Comparison of ENCODE assay signal across 1 cellular context in the genomic region with DNA sequence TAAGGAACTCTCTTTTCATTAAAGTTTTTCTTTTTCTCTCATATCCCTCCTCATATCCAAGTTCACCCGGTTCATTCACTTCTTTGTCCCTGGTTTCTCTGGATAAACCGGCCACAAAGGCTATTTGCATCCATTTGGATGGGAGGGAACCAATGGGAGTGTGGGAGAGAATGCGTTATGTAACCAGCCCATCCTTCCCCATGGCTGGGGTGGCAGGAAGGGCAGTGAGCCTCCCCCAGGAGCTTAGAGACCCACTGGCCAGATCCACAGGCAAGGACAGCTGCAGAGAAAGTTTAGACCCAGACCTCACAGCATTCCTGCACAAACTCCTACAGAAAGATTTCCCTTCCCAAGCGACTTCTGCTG.
TF ChIP-seq lines count a peak whose summit lies in the region.

No MANE protein-coding gene starts in this region.

TF ChIP-seq in IMR-90, 13 proteins besides CTCF, POLR2A, EP300 and RAD21:
- TF ChIP-seq RCOR1 (IDR thresholded peaks at IDR 0.05; ENCODE audit: insufficient replicate concordance, low read length) (no peak), MAFK (IDR thresholded peaks at IDR 0.05; ENCODE audit: low read depth, low read length) (no peak), ELK1 (IDR thresholded peaks at IDR 0.05; ENCODE audit: borderline replicate concordance, low read depth, low read length) (no peak), USF2 (IDR thresholded peaks at IDR 0.05; ENCODE audit: low read depth, low read length) (no peak), SMC3 (IDR thresholded peaks at IDR 0.05; ENCODE audit: low read depth, low read length) (no peak), MAZ (IDR thresholded peaks at IDR 0.05; ENCODE audit: borderline replicate concordance, low read depth, low read length) (no peak), CHD1 (IDR thresholded peaks at IDR 0.05; ENCODE audit: low read depth, low read length) (no peak), RFX5 (IDR thresholded peaks at IDR 0.05; ENCODE audit: low read depth, low read length) (no peak), MXI1 (IDR thresholded peaks at IDR 0.05; ENCODE audit: borderline replicate concordance, low read depth, low read length) (no peak), NFE2L2 (IDR thresholded peaks at IDR 0.05; ENCODE audit: low read depth, low read length) (no peak), BHLHE40 (IDR thresholded peaks at IDR 0.05; ENCODE audit: low read depth, low read length) (no peak), CEBPB (IDR thresholded peaks at IDR 0.05; ENCODE audit: low read depth, low read length) (no peak), FOS (IDR thresholded peaks at IDR 0.05; ENCODE audit: low read depth, low read length) (no peak)
